ENCODE assay signal across 21 cellular contexts in the genomic region with DNA sequence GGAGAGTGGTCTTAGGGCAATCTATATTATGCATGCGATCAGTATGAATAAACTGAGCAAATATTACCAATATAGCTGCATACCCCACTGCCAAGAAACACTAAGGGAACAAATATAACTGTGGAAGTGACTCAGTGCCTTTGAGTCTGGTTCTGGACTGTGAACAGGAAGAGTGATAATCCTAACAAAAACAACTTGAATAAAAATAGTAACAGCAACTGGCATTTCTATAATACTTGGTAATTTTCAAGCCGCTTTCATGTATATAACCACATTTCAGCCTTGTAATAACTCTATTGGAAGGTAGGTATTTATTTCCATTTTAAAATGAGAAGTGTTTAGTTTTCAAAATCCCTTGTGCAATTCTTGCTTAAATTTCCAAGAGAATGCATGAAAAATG.
A peak's percentile ranks its signal among the peaks of the same experiment; 100 is the strongest.
DNase-seq lines count a peak whose midpoint lies in the region; ATAC-seq, FAIRE-seq and TF ChIP-seq lines count a peak whose summit lies in the region.
"Had no signal": no experiment of that assay in that cellular context is flagged by ENCODE, and none has a peak within 500 bp of the region (broad histone marks: within the 10 kb centered on the region; RNA-seq: fewer than 3 reads in every experiment).

No MANE protein-coding gene starts in this region.

- H3K27ac Mint-ChIP-seq in CD14-positive monocyte (no peak overlapping the region), HFFc6 (no peak overlapping the region)
- H3K27ac Mint-ChIP-seq: activated naive CD8-positive, alpha-beta T cell; CD4-positive, alpha-beta memory T cell; dendritic cell treated with granulocyte-macrophage colony-stimulating factor and Interleukin-4, amounts not matched to agents 40 ng/mL and 50 ng/mL, for 4 days; naive B cell; stimulated activated naive B cell treated with anti-CD40 and anti-IgM and Interleukin-4, amounts not matched to agents 10 μg/mL and 1 μg/mL and 100 μg/mL, for 72 hours had no signal

- no peaks in the 10 kb centered on the region for H3K9me3 ChIP-seq in right cardiac atrium (ENCODE audit: control insufficient read depth, low read length)
- H3K9me3 ChIP-seq: gastrocnemius medialis had no signal

- ATAC-seq in right cardiac atrium (peak; percentile 74 to 90), HG03460 (IDR thresholded peaks at IDR 0.05; ENCODE audit: unreplicated experiment) (no peak)
- ATAC-seq: gastrocnemius medialis; stimulated activated naive B cell treated with anti-CD40 and anti-IgM and Interleukin-4, amounts not matched to agents 10 μg/mL and 1 μg/mL and 100 μg/mL, for 72 hours had no signal

- no peaks in the 10 kb centered on the region for H3K27me3 ChIP-seq in right cardiac atrium (ENCODE audit: control insufficient read depth, insufficient read depth)
- H3K27me3 ChIP-seq: gastrocnemius medialis had no signal

- H3K27me3 Mint-ChIP-seq in CD14-positive monocyte (ENCODE audit: low read depth in 3 of 3) (peaks cover 0 to 1% (median 0%) of the 10 kb centered on the region in 3 donors), HFFc6 (ENCODE audit: insufficient read depth) (no peaks in the 10 kb centered on the region)
- H3K27me3 Mint-ChIP-seq: activated naive CD8-positive, alpha-beta T cell; CD4-positive, alpha-beta memory T cell; dendritic cell treated with granulocyte-macrophage colony-stimulating factor and Interleukin-4, amounts not matched to agents 40 ng/mL and 50 ng/mL, for 4 days; naive B cell; stimulated activated naive B cell treated with anti-CD40 and anti-IgM and Interleukin-4, amounts not matched to agents 10 μg/mL and 1 μg/mL and 100 μg/mL, for 72 hours had no signal

- peak overlapping the region; percentile 45 for H3K27ac ChIP-seq in right cardiac atrium (ENCODE audit: low read length)
- H3K27ac ChIP-seq: gastrocnemius medialis had no signal

- H3K4me3 Mint-ChIP-seq in CD14-positive monocyte, result no peak overlapping the region
- no peak overlapping the region for H3K4me3 Mint-ChIP-seq in HFFc6
- H3K4me3 Mint-ChIP-seq: activated naive CD8-positive, alpha-beta T cell; dendritic cell treated with granulocyte-macrophage colony-stimulating factor and Interleukin-4, amounts not matched to agents 40 ng/mL and 50 ng/mL, for 4 days; naive B cell; stimulated activated naive B cell treated with anti-CD40 and anti-IgM and Interleukin-4, amounts not matched to agents 10 μg/mL and 1 μg/mL and 100 μg/mL, for 72 hours had no signal

- TF ChIP-seq POLR2A in H54 (IDR thresholded peaks at IDR 0.05; ENCODE audit: low read depth, low read length), result no peak

- TF ChIP-seq CTCF in astrocyte of the spinal cord (IDR thresholded peaks at IDR 0.05; ENCODE audit: low read depth, low read length) (no peak), CD14-positive monocyte (IDR thresholded peaks at IDR 0.05) (no peak), HFFc6 (IDR thresholded peaks at IDR 0.05) (no peak)

- H3K4me3 ChIP-seq in astrocyte of the spinal cord (ENCODE audit: low read depth, low read length), result no peak overlapping the region
- H3K4me3 ChIP-seq in right cardiac atrium (ENCODE audit: low read length), result no peak overlapping the region
- H3K4me3 ChIP-seq: gastrocnemius medialis had no signal

- in situ Hi-C loops in astrocyte of the spinal cord (cut with HindIII; ENCODE audit: low sequenced_read_pairs), result no loop called here

- H3K9me3 Mint-ChIP-seq in CD14-positive monocyte (peaks cover 0 to 3% (median 2%) of the 10 kb centered on the region in 7 donors), HFFc6 (peaks cover 26% of the 10 kb centered on the region)
- H3K9me3 Mint-ChIP-seq: dendritic cell treated with granulocyte-macrophage colony-stimulating factor and Interleukin-4, amounts not matched to agents 40 ng/mL and 50 ng/mL, for 4 days had no signal

- no peaks in the 10 kb centered on the region for H3K36me3 Mint-ChIP-seq in CD14-positive monocyte
- no peaks in the 10 kb centered on the region for H3K36me3 Mint-ChIP-seq in HFFc6 (ENCODE audit: low read depth)
- H3K36me3 Mint-ChIP-seq: activated naive CD8-positive, alpha-beta T cell; CD4-positive, alpha-beta memory T cell; naive B cell; stimulated activated naive B cell treated with anti-CD40 and anti-IgM and Interleukin-4, amounts not matched to agents 10 μg/mL and 1 μg/mL and 100 μg/mL, for 72 hours had no signal

- H3K4me1 Mint-ChIP-seq in CD14-positive monocyte (no peaks in the 10 kb centered on the region), HFFc6 (ENCODE audit: low read depth) (no peaks in the 10 kb centered on the region)
- H3K4me1 Mint-ChIP-seq: CD4-positive, alpha-beta memory T cell; naive B cell; stimulated activated naive B cell treated with anti-CD40 and anti-IgM and Interleukin-4, amounts not matched to agents 10 μg/mL and 1 μg/mL and 100 μg/mL, for 72 hours had no signal

- FAIRE-seq in H54 (lab: Jason Lieb, UNC), result no peak

- peaks cover 5% of the 10 kb centered on the region for H3K4me1 ChIP-seq in right cardiac atrium (ENCODE audit: control insufficient read depth, insufficient read depth, low read length)
- H3K4me1 ChIP-seq: gastrocnemius medialis had no signal

- DNase-seq in H54 (ENCODE audit: insufficient read length, low spot score) (peak; percentile 15), astrocyte of the spinal cord (ENCODE audit: low read depth, low spot score) (peak; percentile 77), right cardiac atrium (no peak), superior temporal gyrus (ENCODE audit: extremely low spot score) (peak; percentile 71), CD14-positive monocyte (ENCODE audit: low spot score) (no peak), HFFc6 (no peak), GF-D8 (lab: John Stamatoyannopoulos, UW) (no peak)
- DNase-seq: CD4-positive, alpha-beta memory T cell; gastrocnemius medialis; HCEC 1CT; islet precursor cell; naive B cell; NCI-H748 treated with DMSO at 0.1 percent for 48 hours; retina; RPMI8226; stimulated activated CD4-positive, alpha-beta T cell treated with anti-CD3 and anti-CD28 coated beads, Interleukin-4, amount 100 ng/mL, for 4 hours; stimulated activated naive B cell treated with anti-CD40 and anti-IgM and Interleukin-4, amounts not matched to agents 10 μg/mL and 1 μg/mL and 100 μg/mL, for 72 hours; T-helper 2 cell had no signal

- WGBS in right cardiac atrium, result 24% methylated on average over 2 of the region's 2 CpGs

- intact Hi-C loops in right cardiac atrium (cut with DNase I) (loop anchor here in 1 of 4 donors (10.0 kb wide), 1 partner anchor 254 kb away; no protein-coding TSS in a partner anchor), CD14-positive monocyte (cut with micrococcal nuclease) (no loop called here)

Comparison
In these comparisons a context has a peak if more than half of its experiments do, and no peak if none do; other contexts are left out.
1. DNase-seq: peak in H54 (single experiment), astrocyte of the spinal cord (single experiment) and superior temporal gyrus (single experiment); none in right cardiac atrium (0 of 3), CD14-positive monocyte (single experiment), HFFc6 (single experiment) and GF-D8 (single experiment).